In genomic region chr12:31274520-31275300, GRCh38 we compare ENCODE assay signal across 1 cellular context.
TF ChIP-seq lines count a peak whose summit lies in the region.

No MANE protein-coding gene starts in this region.

TF ChIP-seq in GM12878, 131 proteins besides CTCF, POLR2A, EP300 and RAD21:
- TF ChIP-seq SMC3 (IDR thresholded peaks at IDR 0.05; ENCODE audit: borderline replicate concordance, low read length) (no peak), ELK1 (IDR thresholded peaks at IDR 0.05; ENCODE audit: low read depth, low read length) (no peak), DPF2 (IDR thresholded peaks at IDR 0.05) (no peak), MEF2B (IDR thresholded peaks at IDR 0.05; ENCODE audit: partially characterized antibody, poor library complexity, severe bottlenecking) (no peak), BCL11A (IDR thresholded peaks at IDR 0.05; ENCODE audit: low read depth, low read length) (no peak), RB1 (IDR thresholded peaks at IDR 0.05; ENCODE audit: borderline replicate concordance) (no peak), ZBED1 (IDR thresholded peaks at IDR 0.05; ENCODE audit: borderline replicate concordance) (no peak), MYC (IDR thresholded peaks at IDR 0.05; ENCODE audit: insufficient read depth, insufficient read length, insufficient replicate concordance, low read length, severe bottlenecking) (no peak), ZBTB40 (IDR thresholded peaks at IDR 0.05; ENCODE audit: borderline replicate concordance) (no peak), ZBTB4 (CRISPR knock-in tag; IDR thresholded peaks at IDR 0.05) (no peak), TAF1 (IDR thresholded peaks at IDR 0.05; ENCODE audit: borderline replicate concordance, low read depth, low read length) (no peak)
- TF ChIP-seq, protein P1, sequence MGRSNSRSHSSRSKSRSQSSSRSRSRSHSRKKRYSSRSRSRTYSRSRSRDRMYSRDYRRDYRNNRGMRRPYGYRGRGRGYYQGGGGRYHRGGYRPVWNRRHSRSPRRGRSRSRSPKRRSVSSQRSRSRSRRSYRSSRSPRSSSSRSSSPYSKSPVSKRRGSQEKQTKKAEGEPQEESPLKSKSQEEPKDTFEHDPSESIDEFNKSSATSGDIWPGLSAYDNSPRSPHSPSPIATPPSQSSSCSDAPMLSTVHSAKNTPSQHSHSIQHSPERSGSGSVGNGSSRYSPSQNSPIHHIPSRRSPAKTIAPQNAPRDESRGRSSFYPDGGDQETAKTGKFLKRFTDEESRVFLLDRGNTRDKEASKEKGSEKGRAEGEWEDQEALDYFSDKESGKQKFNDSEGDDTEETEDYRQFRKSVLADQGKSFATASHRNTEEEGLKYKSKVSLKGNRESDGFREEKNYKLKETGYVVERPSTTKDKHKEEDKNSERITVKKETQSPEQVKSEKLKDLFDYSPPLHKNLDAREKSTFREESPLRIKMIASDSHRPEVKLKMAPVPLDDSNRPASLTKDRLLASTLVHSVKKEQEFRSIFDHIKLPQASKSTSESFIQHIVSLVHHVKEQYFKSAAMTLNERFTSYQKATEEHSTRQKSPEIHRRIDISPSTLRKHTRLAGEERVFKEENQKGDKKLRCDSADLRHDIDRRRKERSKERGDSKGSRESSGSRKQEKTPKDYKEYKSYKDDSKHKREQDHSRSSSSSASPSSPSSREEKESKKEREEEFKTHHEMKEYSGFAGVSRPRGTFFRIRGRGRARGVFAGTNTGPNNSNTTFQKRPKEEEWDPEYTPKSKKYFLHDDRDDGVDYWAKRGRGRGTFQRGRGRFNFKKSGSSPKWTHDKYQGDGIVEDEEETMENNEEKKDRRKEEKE (IDR thresholded peaks at IDR 0.05), result no peak
TF ChIP-seq in GM12878: peak in this region for 0.
